Comparison of ENCODE assay signal across 19 cellular contexts in genomic region chr10:9895406-9895805, GRCh38.
DNase-seq lines count a peak whose midpoint lies in the region; ATAC-seq, FAIRE-seq and TF ChIP-seq lines count a peak whose summit lies in the region.
"Had no signal": no experiment of that assay in that cellular context is flagged by ENCODE, and none has a peak within 500 bp of the region (broad histone marks: within the 10 kb centered on the region; RNA-seq: fewer than 3 reads in every experiment).

No MANE protein-coding gene starts in this region.

- H3K27me3 ChIP-seq in BLaER1 (no peaks in the 10 kb centered on the region), astrocyte (ENCODE audit: insufficient read depth, low read length) (no peaks in the 10 kb centered on the region)

- no peak overlapping the region for H3K27ac ChIP-seq in BLaER1
- no peak overlapping the region for H3K27ac ChIP-seq in astrocyte (ENCODE audit: low read depth, low read length)
- H3K27ac ChIP-seq: C4-2B, GM23248, HL-60 had no signal

- H3K79me2 ChIP-seq in astrocyte (ENCODE audit: insufficient read depth, low read length), result no peaks in the 10 kb centered on the region

- H3K4me3 ChIP-seq in BLaER1, result no peak overlapping the region
- H3K4me3 ChIP-seq in astrocyte (ENCODE audit: insufficient read depth, low read depth, low read length), result no peak overlapping the region
- H3K4me3 ChIP-seq: GM23248 had no signal

- no peak overlapping the region for H3K4me3 Mint-ChIP-seq in astrocyte (ENCODE audit: unreplicated experiment)
- H3K4me3 Mint-ChIP-seq: B cell; CD4-positive, alpha-beta memory T cell had no signal

- in situ Hi-C loops in ACHN (cut with HindIII; ENCODE audit: low pct_ligation_motif_present, low pct_unique_long_range_greater_than_20kb, low sequenced_read_pairs), result no loop called here

- H3K4me2 ChIP-seq in BLaER1 (peak overlapping the region; percentile 41), astrocyte (ENCODE audit: low read length) (no peak overlapping the region)

- H3K4me1 Mint-ChIP-seq in astrocyte (ENCODE audit: low read depth, unreplicated experiment), result no peaks in the 10 kb centered on the region
- H3K4me1 Mint-ChIP-seq: B cell; CD4-positive, alpha-beta memory T cell had no signal

- H3K4me1 ChIP-seq in BLaER1, result peaks cover 20% of the 10 kb centered on the region
- no peaks in the 10 kb centered on the region for H3K4me1 ChIP-seq in astrocyte (ENCODE audit: insufficient read depth, low read length)

- H3K9ac ChIP-seq in BLaER1, result no peak overlapping the region
- H3K9ac ChIP-seq in astrocyte (ENCODE audit: low read length), result no peak overlapping the region
- H3K9ac ChIP-seq: GM23248 had no signal

- H3K9me3 ChIP-seq in BLaER1, result no peaks in the 10 kb centered on the region
- no peaks in the 10 kb centered on the region for H3K9me3 ChIP-seq in astrocyte (ENCODE audit: insufficient read depth, low read depth, low read length)

- no peak overlapping the region for H2AFZ ChIP-seq in astrocyte (ENCODE audit: low read depth, low read length)
- H2AFZ ChIP-seq: GM23248 had no signal

- ATAC-seq in GM18870 (IDR thresholded peaks at IDR 0.05; ENCODE audit: unreplicated experiment), result no peak

- TF ChIP-seq CTCF in astrocyte (IDR thresholded peaks at IDR 0.05; ENCODE audit: insufficient read depth, low read depth, low read length), result no peak

- H3K27me3 Mint-ChIP-seq in astrocyte (ENCODE audit: low read depth, unreplicated experiment), result no peaks in the 10 kb centered on the region
- H3K27me3 Mint-ChIP-seq: B cell; CD4-positive, alpha-beta memory T cell had no signal

- no peaks in the 10 kb centered on the region for H3K36me3 ChIP-seq in BLaER1
- no peaks in the 10 kb centered on the region for H3K36me3 ChIP-seq in astrocyte (ENCODE audit: insufficient read depth, low read length)

- FAIRE-seq in astrocyte (lab: Jason Lieb, UNC), result peak; percentile 13
- FAIRE-seq: H54 had no signal

- H3K9me3 Mint-ChIP-seq in astrocyte (ENCODE audit: unreplicated experiment), result peaks cover 4% of the 10 kb centered on the region

- H3K36me3 Mint-ChIP-seq in astrocyte (ENCODE audit: low read depth, unreplicated experiment), result no peaks in the 10 kb centered on the region
- H3K36me3 Mint-ChIP-seq: CD4-positive, alpha-beta memory T cell had no signal

- no peaks in the 10 kb centered on the region for H4K20me1 ChIP-seq in BLaER1
- H4K20me1 ChIP-seq in astrocyte (ENCODE audit: insufficient read depth, low read length), result no peaks in the 10 kb centered on the region

- no peak overlapping the region for H3K27ac Mint-ChIP-seq in astrocyte (ENCODE audit: unreplicated experiment)
- H3K27ac Mint-ChIP-seq: B cell; CD4-positive, alpha-beta memory T cell had no signal

- DNase-seq in LHCN-M2 (ENCODE audit: low read depth) (peak; percentile 4), astrocyte (ENCODE audit: low read depth) (no peak), myocyte (ENCODE audit: low read depth) (peak; percentile 72), ureter (ENCODE audit: low spot score) (no peak), NCI-H1930 (lab: John Stamatoyannopoulos, UW) (no peak), ACHN (no peak)
- DNase-seq: 8988T; CD4-positive, alpha-beta memory T cell; DMS153; DMS79 treated with DMSO at 0.1 percent for 48 hours; GF-D8; GM23248; HCEC 1CT had no signal

Comparison
In these comparisons a context has a peak if more than half of its experiments do, and no peak if none do; other contexts are left out.
1. DNase-seq: peak in LHCN-M2 (single experiment) and myocyte (single experiment); none in astrocyte (single experiment), ureter (single experiment), NCI-H1930 (0 of 2) and ACHN (single experiment).